Comparison of ENCODE assay signal across 10 cellular contexts in the genomic region with DNA sequence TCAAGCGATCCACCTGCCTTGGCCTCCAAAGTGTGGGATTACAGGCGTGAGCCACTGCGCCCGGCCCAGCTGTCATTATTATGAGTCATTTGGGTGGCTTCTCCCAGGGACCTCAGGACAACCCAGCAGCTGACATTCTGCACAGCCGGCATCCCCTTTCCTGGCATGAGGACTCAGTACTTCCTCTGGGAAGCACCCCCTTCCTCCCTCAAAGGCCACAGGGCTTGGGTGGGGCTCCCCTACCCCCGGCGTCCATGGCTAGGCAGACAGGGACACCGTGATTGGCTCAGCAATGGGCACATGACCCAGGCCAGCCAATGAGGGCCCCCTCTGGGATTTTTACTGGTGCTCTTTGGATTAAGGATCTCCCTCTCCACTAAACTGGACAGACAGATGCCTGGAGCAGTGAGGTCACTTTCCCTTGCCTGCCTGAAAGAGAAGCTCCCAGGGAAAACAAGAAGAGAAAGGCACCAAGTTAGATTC. TPM values are rescaled to one million over a fixed set of nuclear protein-coding genes. Genes with fewer than 3 reads are reported as not detected.
A peak's percentile ranks its signal among the peaks of the same experiment; 100 is the strongest.
DNase-seq lines count a peak whose midpoint lies in the region; ATAC-seq, FAIRE-seq and TF ChIP-seq lines count a peak whose summit lies in the region.
"Had no signal": no experiment of that assay in that cellular context is flagged by ENCODE, and none has a peak within 500 bp of the region (broad histone marks: within the 10 kb centered on the region; RNA-seq: fewer than 3 reads in every experiment).

No MANE protein-coding gene starts in this region.

- no peak for TF ChIP-seq EP300 in K562 (IDR thresholded peaks at IDR 0.05; ENCODE audit: low read length)

- WGBS in K562 (ENCODE audit: insufficient coverage, low coverage, missing lambda C conversion rate): 62% methylated on average over 8 of the region's 8 CpGs

- intact Hi-C loops in K562 (cut with micrococcal nuclease) (no loop called here), left colon (cut with DNase I, micrococcal nuclease) (no loop called here), uterus (cut with DNase I; ENCODE audit: low total_unique reads) (no loop called here)

- DNase-seq in activated naive CD4-positive, alpha-beta T cell treated with anti-CD3 and anti-CD28 coated beads, Interleukin-2, amount 50 U/mL, for 72 hours (ENCODE audit: low spot score in 2 of 2): no peak
- DNase-seq in activated naive CD4-positive, alpha-beta T cell treated with Interleukin-2 at 50 U/mL for 16 hours: no peak
- peak; percentile 27 to 85 (median 78) for DNase-seq in K562 (ENCODE audit: extremely low read depth in 1 of 4, low spot score in 3 of 4)
- peak in 1 of 2 donors; percentile 66 for DNase-seq in left colon
- peak; percentile 68 to 78 for DNase-seq in uterus
- DNase-seq in NCI-H1694 treated with DMSO at 0.1 percent for 48 hours (lab: John Stamatoyannopoulos, UW): no peak
- DNase-seq: C1 segment of cervical spinal cord had no signal

- FAIRE-seq in K562 (lab: Jason Lieb, UNC): no peak

- H3K9me3 ChIP-seq in K562 (replicated peaks; ENCODE audit: control insufficient read depth, insufficient read depth, low read depth, low read length) (0 out of 2 replicates have a peak, but pooled peaks cover 1% of the 10 kb centered on the region), uterus (no peaks in the 10 kb centered on the region)

- POLR2A ChIA-PET in K562 (lab: Yijun Ruan, JAX): interaction anchor here (0.6 to 2.4 kb wide), 4 partner anchors 29 to 305 kb away, joined by 3 to 5 read pairs (median 4); a partner anchor contains a TSS

- H3K27ac ChIP-seq in K562 (ENCODE audit: extremely low read depth, low read depth, low read length): no peak overlapping the region
- peak overlapping the region; percentile 98 to 99 for H3K27ac ChIP-seq in uterus

- H3K27me3 ChIP-seq in K562 (ENCODE audit: control insufficient read depth in 2 of 2, insufficient read depth in 2 of 2, low read length in 2 of 2) (no peaks in the 10 kb centered on the region), uterus (no peaks in the 10 kb centered on the region)

- in situ Hi-C loops in K562 (cut with MboI): no loop called here

- BruUV-seq in K562 (replicated peaks; lab: Mats Ljungman, UMichigan): no TSS peak

- 0 out of 2 replicates have a peak, but pooled peaks cover under 1% of the 10 kb centered on the region for H4K20me1 ChIP-seq in K562 (replicated peaks; ENCODE audit: control insufficient read depth, insufficient read depth, low read length)

- H2AFZ ChIP-seq in K562 (ENCODE audit: low read depth, low read length): no peak overlapping the region

- no peak overlapping the region for H3K4me3 Mint-ChIP-seq in stimulated activated memory B cell treated with anti-CD40 and anti-IgM and Interleukin-4, amounts not matched to agents 10 μg/mL and 1 μg/mL and 100 μg/mL, for 72 hours

- CTCF ChIA-PET in K562 (lab: Yijun Ruan, JAX; ENCODE audit: low intra/inter-chr PET ratio): no interaction called here

- H3K4me2 ChIP-seq in K562 (ENCODE audit: insufficient read depth, low read length): no peak overlapping the region

- no peaks in the 10 kb centered on the region for H3K36me3 Mint-ChIP-seq in activated naive CD4-positive, alpha-beta T cell treated with anti-CD3 and anti-CD28 coated beads, Interleukin-2, amount 50 U/mL, for 72 hours
- H3K36me3 Mint-ChIP-seq in stimulated activated memory B cell treated with anti-CD40 and anti-IgM and Interleukin-4, amounts not matched to agents 10 μg/mL and 1 μg/mL and 100 μg/mL, for 72 hours: no peaks in the 10 kb centered on the region
- H3K36me3 Mint-ChIP-seq: naive B cell had no signal

- no peak overlapping the region for H3K27ac Mint-ChIP-seq in activated naive CD4-positive, alpha-beta T cell treated with anti-CD3 and anti-CD28 coated beads, Interleukin-2, amount 50 U/mL, for 72 hours
- no peak overlapping the region for H3K27ac Mint-ChIP-seq in stimulated activated memory B cell treated with anti-CD40 and anti-IgM and Interleukin-4, amounts not matched to agents 10 μg/mL and 1 μg/mL and 100 μg/mL, for 72 hours

- H3K9ac ChIP-seq in K562 (ENCODE audit: insufficient read depth in 1 of 2, low read depth in 2 of 2, low read length in 2 of 2): peak overlapping the region in 1 of 2 experiments; percentile 26; a peak in 1 of 4 replicates

- no peak for TF ChIP-seq POLR2A in K562 (conservative IDR thresholded peaks at IDR 0.05)
- TF ChIP-seq POLR2A in uterus (IDR thresholded peaks at IDR 0.05): peak in 1 of 2 donors; percentile 54

- H3K27me3 Mint-ChIP-seq in stimulated activated memory B cell treated with anti-CD40 and anti-IgM and Interleukin-4, amounts not matched to agents 10 μg/mL and 1 μg/mL and 100 μg/mL, for 72 hours: peaks cover 55% of the 10 kb centered on the region

- TF ChIP-seq RAD21 in K562 (CRISPR knock-in tag; conservative IDR thresholded peaks at IDR 0.05 in 1 of 2, IDR thresholded peaks at IDR 0.05 in 1 of 2): no peak

- H3K36me3 ChIP-seq in K562 (ENCODE audit: control insufficient read depth, insufficient read depth, low read length) (peaks cover 53% of the 10 kb centered on the region), uterus (no peaks in the 10 kb centered on the region)

- ATAC-seq in activated naive CD4-positive, alpha-beta T cell treated with anti-CD3 and anti-CD28 coated beads, Interleukin-2, amount 50 U/mL, for 72 hours: peak; percentile 40 to 60
- ATAC-seq in K562 (peak; percentile 87), left colon (peak; percentile 53), HG03025 (IDR thresholded peaks at IDR 0.05; ENCODE audit: low FRiP score, unreplicated experiment) (no peak)
- no peak for ATAC-seq in stimulated activated memory B cell treated with anti-CD40 and anti-IgM and Interleukin-4, amounts not matched to agents 10 μg/mL and 1 μg/mL and 100 μg/mL, for 72 hours

- H3K4me3 ChIP-seq in K562: no peak overlapping the region
- peak overlapping the region; percentile 1 to 4 for H3K4me3 ChIP-seq in uterus

- H3K9me1 ChIP-seq in K562 (ENCODE audit: control insufficient read depth, insufficient read depth, low read length): peaks cover 2% of the 10 kb centered on the region

- H3K4me1 ChIP-seq in K562 (replicated peaks in 1 of 2; ENCODE audit: control insufficient read depth in 2 of 2, insufficient read depth in 2 of 2, low read length in 2 of 2) (peaks cover 12 to 53% of the 10 kb centered on the region in 2 experiments; a peak in 4 of 5 replicates), uterus (peaks cover 18 to 20% of the 10 kb centered on the region in 2 donors)

- TF ChIP-seq CTCF in K562 (IDR thresholded peaks at IDR 0.05 in 2 of 3, conservative IDR thresholded peaks at IDR 0.05 in 1 of 3; ENCODE audit: insufficient read depth in 2 of 3, low read depth in 1 of 3, low read length in 3 of 3) (no peak), uterus (IDR thresholded peaks at IDR 0.05) (no peak)

- no peaks in the 10 kb centered on the region for H3K9me3 Mint-ChIP-seq in activated naive CD4-positive, alpha-beta T cell treated with anti-CD3 and anti-CD28 coated beads, Interleukin-2, amount 50 U/mL, for 72 hours
- H3K9me3 Mint-ChIP-seq in stimulated activated memory B cell treated with anti-CD40 and anti-IgM and Interleukin-4, amounts not matched to agents 10 μg/mL and 1 μg/mL and 100 μg/mL, for 72 hours: no peaks in the 10 kb centered on the region
- H3K9me3 Mint-ChIP-seq: naive B cell had no signal

- H3K4me1 Mint-ChIP-seq in stimulated activated memory B cell treated with anti-CD40 and anti-IgM and Interleukin-4, amounts not matched to agents 10 μg/mL and 1 μg/mL and 100 μg/mL, for 72 hours: peaks cover 1% of the 10 kb centered on the region

- H3K79me2 ChIP-seq in K562 (ENCODE audit: control insufficient read depth, insufficient read depth, low read length): peaks cover 5% of the 10 kb centered on the region

RNA-seq across cellular contexts. Expression of a gene that starts 6.0 kb away (rescaled TPM):
- total RNA-seq in activated naive CD4-positive, alpha-beta T cell treated with anti-CD3 and anti-CD28 coated beads, Interleukin-2, amount 50 U/mL, for 72 hours: 1 to 10 TPM; 1.6 to 5.5 TPM
- 29.2 and 60.7 TPM in 2 replicates for total RNA-seq in K562 (2011; cell fraction: chromatin; rRNA removed; ENCODE audit: low replicate concordance)
- 29.0 and 31.2 TPM in 2 replicates for total RNA-seq in K562 (2011; cell fraction: nucleolus; rRNA removed)
- total RNA-seq in K562 (2011; cell fraction: nucleoplasm; rRNA removed): 30.1 and 39.5 TPM in 2 replicates
- total RNA-seq in K562 (2014; rRNA removed) (32.2 and 41.2 TPM in 2 replicates), K562 (2014; rRNA removed; fragmentation: Illumina TruSeq; extraction: Trizol) (12.7 and 13.9 TPM in 2 replicates), K562 (2015; rRNA removed; fragmentation: Illumina TruSeq; extraction: Trizol) (19.8 and 21.3 TPM in 2 replicates), K562 (2021) (36.0 and 37.5 TPM in 2 replicates), left colon (10 to 100 TPM; 28.5 to 85.3 TPM), uterus (100 to 1,000 TPM; 326 to 762 (median 535) TPM)
- polyA plus RNA-seq in K562 (2011; rRNA removed) (10.8 and 13.5 TPM in 2 replicates), K562 (2014; fragmentation: Illumina TruSeq; extraction: Trizol) (47.7 and 47.8 TPM in 2 replicates), K562 (2014; fragmentation: Nextera tagmentation; extraction: Ambion mirVana) (1 to 10 TPM; 4.4 to 5.6 TPM), K562 (2014; rRNA removed) (17.4 and 24.6 TPM in 2 replicates)
- 9.4 and 26.1 TPM in 2 replicates for polyA plus RNA-seq in K562 (2011; cell fraction: cytosol; rRNA removed)
- 15.1 and 27.0 TPM in 2 replicates for polyA plus RNA-seq in K562 (2011; cell fraction: nucleus; rRNA removed)
- 30.1 and 49.8 TPM in 2 replicates for polyA plus RNA-seq in K562 (2012)
- polyA minus RNA-seq in K562 (2011; rRNA and poly(A)+ RNA removed): 7.2 and 12.8 TPM in 2 replicates
- 18.5 and 26.0 TPM in 2 replicates for polyA minus RNA-seq in K562 (2011; cell fraction: cytosol; rRNA and poly(A)+ RNA removed)
- 6.7 and 6.9 TPM in 2 replicates for polyA minus RNA-seq in K562 (2011; cell fraction: nucleus; rRNA and poly(A)+ RNA removed)

RNA-seq across cellular contexts. Expression of a gene that starts 35.7 kb away (rescaled TPM):
- 10 to 100 TPM; 48.7 to 86.4 TPM for total RNA-seq in activated naive CD4-positive, alpha-beta T cell treated with anti-CD3 and anti-CD28 coated beads, Interleukin-2, amount 50 U/mL, for 72 hours
- 42.4 and 88.4 TPM in 2 replicates for total RNA-seq in K562 (2011; cell fraction: chromatin; rRNA removed; ENCODE audit: low replicate concordance)
- total RNA-seq in K562 (2011; cell fraction: nucleolus; rRNA removed): 65.7 and 76.1 TPM in 2 replicates
- total RNA-seq in K562 (2011; cell fraction: nucleoplasm; rRNA removed): 69.6 and 78.4 TPM in 2 replicates
- total RNA-seq in K562 (2014; rRNA removed) (154 and 188 TPM in 2 replicates), K562 (2014; rRNA removed; fragmentation: Illumina TruSeq; extraction: Trizol) (72.8 and 75.2 TPM in 2 replicates), K562 (2015; rRNA removed; fragmentation: Illumina TruSeq; extraction: Trizol) (82.0 and 82.5 TPM in 2 replicates), K562 (2021) (106 and 111 TPM in 2 replicates), left colon (10 to 100 TPM in 1 of 2 donors, 1 to 10 TPM in 1; 2.6 to 11.6 TPM), uterus (10 to 100 TPM in 1 of 4 donors, 1 to 10 TPM in 3; 1.8 to 21.8 (median 2.6) TPM)
- polyA plus RNA-seq in K562 (2011; rRNA removed) (44.3 and 52.6 TPM in 2 replicates), K562 (2014; fragmentation: Illumina TruSeq; extraction: Trizol) (39.1 and 41.6 TPM in 2 replicates), K562 (2014; fragmentation: Nextera tagmentation; extraction: Ambion mirVana) (10 to 100 TPM; 18.2 to 26.8 TPM), K562 (2014; rRNA removed) (60.9 and 66.7 TPM in 2 replicates)
- polyA plus RNA-seq in K562 (2011; cell fraction: cytosol; rRNA removed): 44.2 and 55.5 TPM in 2 replicates
- polyA plus RNA-seq in K562 (2011; cell fraction: nucleus; rRNA removed): 63.2 and 80.4 TPM in 2 replicates
- 45.4 and 60.6 TPM in 2 replicates for polyA plus RNA-seq in K562 (2012)
- polyA minus RNA-seq in K562 (2011; rRNA and poly(A)+ RNA removed): 102 and 155 TPM in 2 replicates
- 81.5 and 101 TPM in 2 replicates for polyA minus RNA-seq in K562 (2011; cell fraction: cytosol; rRNA and poly(A)+ RNA removed)
- polyA minus RNA-seq in K562 (2011; cell fraction: nucleus; rRNA and poly(A)+ RNA removed): 28.3 and 31.5 TPM in 2 replicates

RNA-seq across cellular contexts. Expression of a gene that starts 48.1 kb away (rescaled TPM):
- total RNA-seq in activated naive CD4-positive, alpha-beta T cell treated with anti-CD3 and anti-CD28 coated beads, Interleukin-2, amount 50 U/mL, for 72 hours: not detected
- not detected in 2 replicates for total RNA-seq in K562 (2011; cell fraction: chromatin; rRNA removed; ENCODE audit: low replicate concordance)
- not detected in 2 replicates for total RNA-seq in K562 (2011; cell fraction: nucleolus; rRNA removed)
- not detected in 2 replicates for total RNA-seq in K562 (2011; cell fraction: nucleoplasm; rRNA removed)
- total RNA-seq in K562 (2014; rRNA removed): not detected in 2 replicates
- total RNA-seq in K562 (2014; rRNA removed; fragmentation: Illumina TruSeq; extraction: Trizol): not detected in 2 replicates
- total RNA-seq in K562 (2015; rRNA removed; fragmentation: Illumina TruSeq; extraction: Trizol): not detected in 2 replicates
- not detected in 2 replicates for total RNA-seq in K562 (2021)
- not detected in 2 replicates for polyA plus RNA-seq in K562 (2011; rRNA removed)
- not detected in 2 replicates for polyA plus RNA-seq in K562 (2011; cell fraction: cytosol; rRNA removed)
- polyA plus RNA-seq in K562 (2011; cell fraction: nucleus; rRNA removed): not detected in 2 replicates
- not detected in 2 replicates for polyA plus RNA-seq in K562 (2012)
- not detected in 2 replicates for polyA plus RNA-seq in K562 (2014; fragmentation: Illumina TruSeq; extraction: Trizol)
- polyA plus RNA-seq in K562 (2014; fragmentation: Nextera tagmentation; extraction: Ambion mirVana): not detected
- not detected in 2 replicates for polyA plus RNA-seq in K562 (2014; rRNA removed)
- not detected in 2 replicates for polyA minus RNA-seq in K562 (2011; rRNA and poly(A)+ RNA removed)
- polyA minus RNA-seq in K562 (2011; cell fraction: cytosol; rRNA and poly(A)+ RNA removed): not detected in 2 replicates
- polyA minus RNA-seq in K562 (2011; cell fraction: nucleus; rRNA and poly(A)+ RNA removed): not detected in 2 replicates
- not detected for total RNA-seq in left colon
- total RNA-seq in uterus: 1 to 10 TPM in 1 of 4 donors, not detected in 3; 3.0 TPM

Comparison
In these comparisons a context has a peak if more than half of its experiments do, and no peak if none do; other contexts are left out.
1. ATAC-seq: peak in activated naive CD4-positive, alpha-beta T cell treated with anti-CD3 and anti-CD28 coated beads, Interleukin-2, amount 50 U/mL, for 72 hours (2 of 2), K562 (single experiment) and left colon (single experiment); none in HG03025 (single experiment) and stimulated activated memory B cell treated with anti-CD40 and anti-IgM and Interleukin-4, amounts not matched to agents 10 μg/mL and 1 μg/mL and 100 μg/mL, for 72 hours (single experiment).
2. DNase-seq: peak in K562 (4 of 4) and uterus (2 of 2); none in activated naive CD4-positive, alpha-beta T cell treated with anti-CD3 and anti-CD28 coated beads, Interleukin-2, amount 50 U/mL, for 72 hours (0 of 2), activated naive CD4-positive, alpha-beta T cell treated with Interleukin-2 at 50 U/mL for 16 hours (single experiment) and NCI-H1694 treated with DMSO at 0.1 percent for 48 hours (single experiment).